ENCODE assay signal across 20 cellular contexts in the genomic region with DNA sequence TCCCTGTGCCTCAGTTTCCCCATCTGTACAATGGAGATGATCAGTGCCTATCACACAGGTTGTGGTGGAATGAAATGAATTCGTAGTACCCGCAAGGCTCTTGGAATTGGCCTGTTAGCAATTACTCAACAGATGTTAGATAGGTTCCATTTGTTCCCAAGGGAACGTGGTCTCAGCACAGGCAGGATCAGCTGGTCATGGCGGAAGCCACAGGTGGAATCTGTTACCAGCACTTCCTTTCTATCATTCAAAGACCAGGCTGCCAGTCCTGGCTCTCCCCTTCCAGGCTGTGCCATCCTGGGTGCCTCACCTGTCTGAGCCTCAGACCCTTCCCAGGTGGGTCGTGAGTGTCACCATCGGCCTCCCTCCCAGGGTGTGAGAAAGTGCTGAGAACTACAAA.
"Had no signal": no experiment of that assay in that cellular context is flagged by ENCODE, and none has a peak within 500 bp of the region (broad histone marks: within the 10 kb centered on the region; RNA-seq: fewer than 3 reads in every experiment).

No MANE protein-coding gene starts in this region.

- H3K36me3 ChIP-seq: neural progenitor cell, tibial nerve had no signal

- H3K4me1 ChIP-seq: foreskin keratinocyte, tibial nerve had no signal

- H3K9me3 Mint-ChIP-seq: activated CD4-positive, alpha-beta T cell treated with anti-CD3 and anti-CD28 coated beads, Interleukin-2, amount 10 ng/mL, durations not matched to agents 24 days and 14 days; activated CD8-positive, alpha-beta T cell treated with anti-CD3 and anti-CD28 coated beads for 36 hours; activated T-cell treated with anti-CD3 and anti-CD28 coated beads, Interleukin-2, amount 50 U/mL, for 24 hours; endodermal cell; stimulated activated naive CD8-positive, alpha-beta T cell treated with anti-CD3 and anti-CD28 coated beads, Interleukin-15, Interleukin-2, amounts not matched to agents 100 ng/mL and 50 ng/mL, for 24 hours had no signal

- H2AFZ ChIP-seq: hepatocyte, neural progenitor cell had no signal

- H3K4me2 ChIP-seq: hepatocyte, neural progenitor cell had no signal

- H3K9ac ChIP-seq: neural progenitor cell had no signal

- H3K9me3 ChIP-seq: mucosa of descending colon had no signal

- ATAC-seq: activated CD8-positive, alpha-beta T cell treated with anti-CD3 and anti-CD28 coated beads for 36 hours; foreskin keratinocyte; left cardiac atrium; mucosa of descending colon; naive thymus-derived CD4-positive, alpha-beta T cell had no signal

- H3K79me2 ChIP-seq: hepatocyte had no signal

- H3K27ac Mint-ChIP-seq: activated CD4-positive, alpha-beta T cell treated with anti-CD3 and anti-CD28 coated beads, Interleukin-2, amount 10 ng/mL, durations not matched to agents 24 days and 14 days; activated CD8-positive, alpha-beta T cell treated with anti-CD3 and anti-CD28 coated beads for 36 hours; activated naive CD4-positive, alpha-beta T cell treated with anti-CD3 and anti-CD28 coated beads for 36 hours; activated T-cell treated with anti-CD3 and anti-CD28 coated beads, Interleukin-2, amount 50 U/mL, for 24 hours; brain; endodermal cell; naive thymus-derived CD4-positive, alpha-beta T cell; neural progenitor cell; progenitor cell of endocrine pancreas; stimulated activated naive CD8-positive, alpha-beta T cell treated with anti-CD3 and anti-CD28 coated beads, Interleukin-15, Interleukin-2, amounts not matched to agents 100 ng/mL and 50 ng/mL, for 24 hours had no signal

- H3K4me3 Mint-ChIP-seq: activated CD4-positive, alpha-beta T cell treated with anti-CD3 and anti-CD28 coated beads, Interleukin-2, amount 10 ng/mL, durations not matched to agents 24 days and 14 days; activated CD8-positive, alpha-beta T cell treated with anti-CD3 and anti-CD28 coated beads for 36 hours; activated naive CD4-positive, alpha-beta T cell treated with anti-CD3 and anti-CD28 coated beads for 36 hours; activated T-cell treated with anti-CD3 and anti-CD28 coated beads, Interleukin-2, amount 50 U/mL, for 24 hours; brain; endodermal cell; naive thymus-derived CD4-positive, alpha-beta T cell; neural progenitor cell; stimulated activated naive CD8-positive, alpha-beta T cell treated with anti-CD3 and anti-CD28 coated beads, Interleukin-15, Interleukin-2, amounts not matched to agents 100 ng/mL and 50 ng/mL, for 24 hours had no signal

- H3K4me1 Mint-ChIP-seq: activated CD4-positive, alpha-beta T cell treated with anti-CD3 and anti-CD28 coated beads, Interleukin-2, amount 10 ng/mL, durations not matched to agents 24 days and 14 days; brain; naive thymus-derived CD4-positive, alpha-beta T cell had no signal

- H3K27ac ChIP-seq: dorsolateral prefrontal cortex, epithelial cell of prostate, foreskin keratinocyte, hepatocyte, neural progenitor cell, tibial nerve had no signal

- H3K36me3 Mint-ChIP-seq: brain, neural progenitor cell had no signal

- DNase-seq: activated CD4-positive, alpha-beta T cell treated with anti-CD3 and anti-CD28 coated beads, Interleukin-2, amount 10 ng/mL, durations not matched to agents 24 days and 14 days; activated CD8-positive, alpha-beta T cell treated with anti-CD3 and anti-CD28 coated beads for 36 hours; activated naive CD4-positive, alpha-beta T cell treated with anti-CD3 and anti-CD28 coated beads for 36 hours; activated T-cell treated with anti-CD3 and anti-CD28 coated beads, Interleukin-2, amount 50 U/mL, for 24 hours; anterior cingulate cortex; caudate nucleus; dorsolateral prefrontal cortex; endodermal cell; foreskin keratinocyte; left cardiac atrium; mesenchymal stem cell; mucosa of descending colon; naive thymus-derived CD4-positive, alpha-beta T cell had no signal

- H3K4me3 ChIP-seq: dorsolateral prefrontal cortex, hepatocyte, mucosa of descending colon, neural progenitor cell, tibial nerve had no signal

- H3K27me3 ChIP-seq: hepatocyte, neural progenitor cell had no signal
